8 cellular contexts compared by ENCODE assay signal in genomic region chr18:79944126-79944731, GRCh38. TPM values are rescaled to one million over a fixed set of nuclear protein-coding genes. Genes with fewer than 3 reads are reported as not detected.
DNase-seq lines count a peak whose midpoint lies in the region; ATAC-seq lines count a peak whose summit lies in the region.

No MANE protein-coding gene starts in this region.

- H3K4me3 Mint-ChIP-seq in CD8-positive, alpha-beta memory T cell: peak overlapping the region in 1 of 7 donors; percentile 47
- peak overlapping the region; percentile 25 for H3K4me3 Mint-ChIP-seq in T-helper 1 cell treated with Interleukin-12 subunit alpha and Interleukin-12 subunit beta and Interleukin-4 antibody, amounts not matched to agents 30 μg/mL and 1 μg/mL, for 36 hours

- peaks cover 15 to 50% (median 16%) of the 10 kb centered on the region in 3 donors for H3K36me3 Mint-ChIP-seq in CD8-positive, alpha-beta memory T cell
- peaks cover 18% of the 10 kb centered on the region for H3K36me3 Mint-ChIP-seq in T-helper 1 cell treated with Interleukin-12 subunit alpha and Interleukin-12 subunit beta and Interleukin-4 antibody, amounts not matched to agents 30 μg/mL and 1 μg/mL, for 36 hours (ENCODE audit: low read depth)

- CTCF ChIA-PET in CD8-positive, alpha-beta memory T cell (lab: Charles Lee): interaction anchor here (1.5 kb wide), 1 partner anchor 18 kb away, joined by 3 read pairs; no protein-coding TSS in a partner anchor

- peaks cover 21% of the 10 kb centered on the region for H3K4me1 ChIP-seq in CD8-positive, alpha-beta memory T cell (ENCODE audit: insufficient read depth, low read length)

- H3K4me1 Mint-ChIP-seq in CD8-positive, alpha-beta memory T cell: peaks cover 28 to 64% (median 50%) of the 10 kb centered on the region in 3 donors
- peaks cover 14% of the 10 kb centered on the region for H3K4me1 Mint-ChIP-seq in T-helper 1 cell treated with Interleukin-12 subunit alpha and Interleukin-12 subunit beta and Interleukin-4 antibody, amounts not matched to agents 30 μg/mL and 1 μg/mL, for 36 hours (ENCODE audit: low read depth)

- no peak overlapping the region for H3K27ac ChIP-seq in CD8-positive, alpha-beta memory T cell (ENCODE audit: low read depth, low read length)

- POLR2A ChIA-PET in CD8-positive, alpha-beta memory T cell (lab: Charles Lee): no interaction called here

- H3K9me3 Mint-ChIP-seq in CD8-positive, alpha-beta memory T cell: no peaks in the 10 kb centered on the region
- no peaks in the 10 kb centered on the region for H3K9me3 Mint-ChIP-seq in T-helper 1 cell treated with Interleukin-12 subunit alpha and Interleukin-12 subunit beta and Interleukin-4 antibody, amounts not matched to agents 30 μg/mL and 1 μg/mL, for 36 hours

- H3K27me3 ChIP-seq in CD8-positive, alpha-beta memory T cell (ENCODE audit: insufficient read depth, low read length, poor library complexity, severe bottlenecking): no peaks in the 10 kb centered on the region

- H3K27me3 Mint-ChIP-seq in CD8-positive, alpha-beta memory T cell: no peaks in the 10 kb centered on the region
- no peaks in the 10 kb centered on the region for H3K27me3 Mint-ChIP-seq in T-helper 1 cell treated with Interleukin-12 subunit alpha and Interleukin-12 subunit beta and Interleukin-4 antibody, amounts not matched to agents 30 μg/mL and 1 μg/mL, for 36 hours (ENCODE audit: low read depth)

- peak overlapping the region; percentile 25 to 80 (median 64) for H3K27ac Mint-ChIP-seq in CD8-positive, alpha-beta memory T cell
- H3K27ac Mint-ChIP-seq in T-helper 1 cell treated with Interleukin-12 subunit alpha and Interleukin-12 subunit beta and Interleukin-4 antibody, amounts not matched to agents 30 μg/mL and 1 μg/mL, for 36 hours: peak overlapping the region; percentile 77

- H3K9me3 ChIP-seq in CD8-positive, alpha-beta memory T cell (ENCODE audit: low read length): no peaks in the 10 kb centered on the region

- H3K36me3 ChIP-seq in CD8-positive, alpha-beta memory T cell (ENCODE audit: insufficient read depth, low read length): peaks cover 9% of the 10 kb centered on the region

- peak; percentile 57 for ATAC-seq in GM21723 (IDR thresholded peaks at IDR 0.05; ENCODE audit: unreplicated experiment)
- peak; percentile 27 for ATAC-seq in left lobe of liver
- no peak for ATAC-seq in HG03175 (IDR thresholded peaks at IDR 0.05; ENCODE audit: unreplicated experiment)

- peak in 1 of 5 donors; percentile 34 for DNase-seq in CD8-positive, alpha-beta memory T cell
- DNase-seq in left lobe of liver (ENCODE audit: low spot score) (peak; percentile 79), iPS-NIHi7 (ENCODE audit: extremely low spot score) (no peak), NOMO-1 treated with DMSO at 0.1 percent for 48 hours (lab: John Stamatoyannopoulos, UW; ENCODE audit: unreplicated experiment) (no peak), DMS114 treated with DMSO at 0.1 percent for 48 hours (lab: John Stamatoyannopoulos, UW; ENCODE audit: unreplicated experiment) (no peak)

- H3K4me3 ChIP-seq in CD8-positive, alpha-beta memory T cell (ENCODE audit: low read length): no peak overlapping the region

RNA-seq across cellular contexts. Expression of gene SLC66A2, which starts 7.2 kb away (rescaled TPM):
- total RNA-seq in CD8-positive, alpha-beta memory T cell: 10 to 100 TPM; 29.9 to 31.7 TPM
- 18.3 TPM for polyA plus RNA-seq in CD8-positive, alpha-beta memory T cell
- 140 TPM for total RNA-seq in left lobe of liver

RNA-seq across cellular contexts. Expression of gene HSBP1L1, which starts 20.2 kb away (rescaled TPM):
- 1 to 10 TPM; 3.3 to 4.2 TPM for total RNA-seq in CD8-positive, alpha-beta memory T cell
- polyA plus RNA-seq in CD8-positive, alpha-beta memory T cell: 17.2 TPM
- 20.2 TPM for total RNA-seq in left lobe of liver

RNA-seq across cellular contexts. Expression of gene TXNL4A, which starts 44.1 kb away (rescaled TPM):
- total RNA-seq in CD8-positive, alpha-beta memory T cell: 100 to 1,000 TPM; 198 to 202 TPM
- 260 TPM for polyA plus RNA-seq in CD8-positive, alpha-beta memory T cell
- total RNA-seq in left lobe of liver: 48.3 TPM
